In genomic region chr3:138946554-138947302, GRCh38 we compare ENCODE assay signal across 8 cellular contexts. TPM values are rescaled to one million over a fixed set of nuclear protein-coding genes. Genes with fewer than 3 reads are reported as not detected.
DNase-seq lines count a peak whose midpoint lies in the region; ATAC-seq and TF ChIP-seq lines count a peak whose summit lies in the region.

Gene FOXL2, minus strand, starts transcription at chr3:138947137. Its CDS starts 415 bp downstream, at chr3:138946722.
Gene FOXL2NB, plus strand, starts transcription at chr3:138947217. Its CDS starts 148 bp downstream, at chr3:138947365.

- H3K27ac ChIP-seq in coronary artery (no peak within 1 kb of the TSS), mesodermal cell (ENCODE audit: low read depth, low read length, severe bottlenecking) (no peak within 1 kb of the TSS)

- H3K4me3 ChIP-seq in NT2/D1 (ENCODE audit: insufficient read length, low read depth) (peak within 1 kb of the TSS; percentile 49), coronary artery (peak within 1 kb of the TSS; percentile 72), mesodermal cell (ENCODE audit: extremely low read depth, insufficient read depth, low read length, poor library complexity, severe bottlenecking) (peak within 1 kb of the TSS; percentile 41)

- DNase-seq in NT2/D1 (ENCODE audit: low read depth, low spot score) (no peak), coronary artery (ENCODE audit: low spot score) (peak; percentile 71), hypothalamus (lab: John Stamatoyannopoulos, UW) (no peak), GM19240 (ENCODE audit: insufficient read length, low spot score) (no peak)

- TF ChIP-seq CTCF in coronary artery (IDR thresholded peaks at IDR 0.05) = no peak

- H3K9ac ChIP-seq in ES-I3 (ENCODE audit: low read depth, low read length) = peak within 1 kb of the TSS; percentile 63
- peak within 1 kb of the TSS; percentile 72 for H3K9ac ChIP-seq in NT2/D1 (ENCODE audit: insufficient read length, low read depth)

- H3K9me3 ChIP-seq in ES-I3 (ENCODE audit: control insufficient read depth, insufficient read depth, low read length) (no peaks in the 10 kb centered on the region), NT2/D1 (ENCODE audit: insufficient read depth, low read length) (no peaks in the 10 kb centered on the region; the same call in 1 of the 2 replicates), mesodermal cell (ENCODE audit: control insufficient read depth, low read length) (no peaks in the 10 kb centered on the region)

- WGBS in mesodermal cell (ENCODE audit: insufficient coverage in 2 of 2), 2 experiments = 0% methylated on average over 59 to 61 of the region's 74 CpGs

- H3K4me1 ChIP-seq in ES-I3 (ENCODE audit: insufficient read depth, low read length) (peaks cover 19% of the 10 kb centered on the region), NT2/D1 (ENCODE audit: insufficient read depth, insufficient read length) (peaks cover 8% of the 10 kb centered on the region), mesodermal cell (ENCODE audit: control insufficient read depth, insufficient read depth, low read length, poor library complexity, severe bottlenecking) (peaks cover 21% of the 10 kb centered on the region)

- ATAC-seq in GM21737 (IDR thresholded peaks at IDR 0.05; ENCODE audit: unreplicated experiment) (no peak), GM18870 (IDR thresholded peaks at IDR 0.05; ENCODE audit: unreplicated experiment) (no peak)

- H3K36me3 ChIP-seq in ES-I3 (ENCODE audit: insufficient read depth, low read length) (no peaks in the 10 kb centered on the region; the same call in 1 of the 2 replicates), NT2/D1 (ENCODE audit: insufficient read depth, insufficient read length, low read length) (no peaks in the 10 kb centered on the region), mesodermal cell (ENCODE audit: control insufficient read depth, insufficient read depth, low read length) (no peaks in the 10 kb centered on the region)

- H3K27me3 ChIP-seq in NT2/D1 (ENCODE audit: insufficient read depth, insufficient read length) = peaks cover 100% of the 10 kb centered on the region

RNA-seq across cellular contexts. Expression of gene FOXL2, which starts in this region (rescaled TPM):
- polyA plus RNA-seq in mesodermal cell (2013, experiment 1 of 2) = 0.96 TPM
- 0.91 TPM for polyA plus RNA-seq in mesodermal cell (2013, experiment 2 of 2)

RNA-seq across cellular contexts. Expression of gene FOXL2NB, which starts in this region (rescaled TPM):
- 0.41 TPM for polyA plus RNA-seq in mesodermal cell (2013, experiment 1 of 2)
- 0.96 TPM for polyA plus RNA-seq in mesodermal cell (2013, experiment 2 of 2)
